8 cellular contexts compared by ENCODE assay signal in genomic region chr2:113240915-113241911, GRCh38. TPM values are rescaled to one million over a fixed set of nuclear protein-coding genes. Genes with fewer than 3 reads are reported as not detected.
DNase-seq lines count a peak whose midpoint lies in the region; ATAC-seq and TF ChIP-seq lines count a peak whose summit lies in the region.

No MANE protein-coding gene starts in this region.

- peak overlapping the region; percentile 98 for H3K27ac ChIP-seq in PC-3 (ENCODE audit: low read length)

- H3K4me2 ChIP-seq in PC-3 (ENCODE audit: low read length), result peak overlapping the region; percentile 83

- H3K79me2 ChIP-seq in PC-3 (ENCODE audit: low read length), result peaks cover 31% of the 10 kb centered on the region

- H3K36me3 ChIP-seq in PC-3 (ENCODE audit: low read depth, low read length), result no peaks in the 10 kb centered on the region

- H3K27me3 ChIP-seq in PC-3 (ENCODE audit: low read length), result no peaks in the 10 kb centered on the region

- no peaks in the 10 kb centered on the region for H3K9me3 ChIP-seq in PC-3 (ENCODE audit: low read length)

- POLR2A ChIA-PET in PC-3 (lab: Charles Lee; ENCODE audit: unreplicated experiment), result no interaction called here

- H3K4me1 ChIP-seq in PC-3 (ENCODE audit: insufficient read depth, low read length), result peaks cover 50% of the 10 kb centered on the region

- TF ChIP-seq CTCF in PC-3 (conservative IDR thresholded peaks at IDR 0.05; ENCODE audit: low read depth, low read length), result no peak
- TF ChIP-seq CTCF in astrocyte of the cerebellum (IDR thresholded peaks at IDR 0.05; ENCODE audit: low read depth, low read length, missing control alignments), result no peak

- intact Hi-C loops in PC-3 (cut with micrococcal nuclease), result loop anchor here (2.0 kb wide), 2 partner anchors 30 to 162 kb away; no protein-coding TSS in a partner anchor

- CTCF ChIA-PET in PC-3 (lab: Charles Lee), result interaction anchor here (0.8 to 1.5 kb wide), 4 partner anchors 8 to 161 kb away, joined by 3 to 10 read pairs (median 4); no protein-coding TSS in a partner anchor

- in situ Hi-C loops in astrocyte of the cerebellum (cut with HindIII; ENCODE audit: low sequenced_read_pairs), result no loop called here

- no peak overlapping the region for H2AFZ ChIP-seq in PC-3 (ENCODE audit: low read length)

- H3K9ac ChIP-seq in PC-3 (ENCODE audit: low read length), result peak overlapping the region; percentile 87

- no peaks in the 10 kb centered on the region for H4K20me1 ChIP-seq in PC-3 (ENCODE audit: low read length)

- peak; percentile 87 for DNase-seq in DMS53 (lab: John Stamatoyannopoulos, UW)
- peak; percentile 99 for DNase-seq in PC-3
- DNase-seq in astrocyte of the cerebellum (ENCODE audit: low read depth), result peak; percentile 82
- peak; percentile 100 for DNase-seq in kidney glomerular epithelial cell (lab: John Stamatoyannopoulos, UW)
- DNase-seq in stimulated activated CD4-positive, alpha-beta T cell treated with anti-CD3 and anti-CD28 coated beads, TNF-alpha, amount 100 ng/mL, for 48 hours (ENCODE audit: low read depth in 3 of 3), result peak; percentile 25 to 65 (median 55)
- DNase-seq in effector CD4-positive, alpha-beta T cell, result no peak

- TSS peak; percentile 11 for BruUV-seq in PC-3 (replicated peaks; lab: Mats Ljungman, UMichigan)

- peak overlapping the region; percentile 54; the same call in 1 of the 2 replicates for H3K4me3 ChIP-seq in PC-3 (ENCODE audit: low read length)
- no peak overlapping the region for H3K4me3 ChIP-seq in astrocyte of the cerebellum (ENCODE audit: low read depth, low read length)

- ATAC-seq in PC-3, result peak; percentile 91
- ATAC-seq in GM21423 (IDR thresholded peaks at IDR 0.05; ENCODE audit: unreplicated experiment), result no peak
- ATAC-seq in HG02852 (IDR thresholded peaks at IDR 0.05; ENCODE audit: unreplicated experiment), result no peak

- peaks cover 7% of the 10 kb centered on the region for H3F3A ChIP-seq in PC-3 (ENCODE audit: low read length, unreplicated experiment)

- no peaks in the 10 kb centered on the region for H3K9me2 ChIP-seq in PC-3 (replicated peaks; ENCODE audit: low read length)

RNA-seq across cellular contexts. Expression of gene PAX8, which starts 37.5 kb away (rescaled TPM):
- 2.6 and 3.4 TPM in 2 replicates for total RNA-seq in PC-3 (2014; rRNA removed)
